9 cellular contexts compared by ENCODE assay signal in genomic region chr12:67449591-67450052, GRCh38.
DNase-seq lines count a peak whose midpoint lies in the region; ATAC-seq and TF ChIP-seq lines count a peak whose summit lies in the region.
"Had no signal": no experiment of that assay in that cellular context is flagged by ENCODE, and none has a peak within 500 bp of the region (broad histone marks: within the 10 kb centered on the region; RNA-seq: fewer than 3 reads in every experiment).

No MANE protein-coding gene starts in this region.

- intact Hi-C loops in right lobe of liver (cut with DNase I), result loop anchor here in 1 of 2 donors (10.0 kb wide), 1 partner anchor 95 kb away; no protein-coding TSS in a partner anchor

- no peaks in the 10 kb centered on the region for H3K9me3 ChIP-seq in right lobe of liver

- H3K4me3 ChIP-seq in right lobe of liver, result no peak overlapping the region

- H3K27me3 ChIP-seq in right lobe of liver, result no peaks in the 10 kb centered on the region

- 45% methylated on average over 6 of the region's 6 CpGs for WGBS in right lobe of liver (ENCODE audit: insufficient coverage, low coverage, low lambda C conversion rate, missing lambda C conversion rate)

- DNase-seq in DMS153 treated with DMSO at 0.1 percent for 48 hours (lab: John Stamatoyannopoulos, UW; ENCODE audit: unreplicated experiment) (no peak), globus pallidus (ENCODE audit: low spot score) (no peak), right lobe of liver (no peak), NCI-H2081 (lab: John Stamatoyannopoulos, UW) (no peak)
- DNase-seq: NCI-H2081 treated with DMSO at 0.1 percent for 48 hours had no signal

- no peak for TF ChIP-seq CTCF in right lobe of liver (IDR thresholded peaks at IDR 0.05)

- no peak overlapping the region for H3K27ac ChIP-seq in right lobe of liver

- ATAC-seq in GM18519 (IDR thresholded peaks at IDR 0.05; ENCODE audit: low FRiP score, unreplicated experiment), result peak; percentile 78
- peak; percentile 75 for ATAC-seq in GM21576 (IDR thresholded peaks at IDR 0.05; ENCODE audit: unreplicated experiment)
- ATAC-seq in HG03520 (IDR thresholded peaks at IDR 0.05; ENCODE audit: unreplicated experiment), result peak; percentile 82
- peak; percentile 40 for ATAC-seq in esophagus mucosa
- ATAC-seq in right lobe of liver, result no peak

- no peaks in the 10 kb centered on the region for H3K36me3 ChIP-seq in right lobe of liver

- no peak for TF ChIP-seq POLR2A in right lobe of liver (IDR thresholded peaks at IDR 0.05)

- H3K4me1 ChIP-seq in right lobe of liver, result no peaks in the 10 kb centered on the region

Comparison
In these comparisons a context has a peak if more than half of its experiments do, and no peak if none do; other contexts are left out.
1. ATAC-seq: peak in GM18519 (single experiment), GM21576 (single experiment), HG03520 (single experiment) and esophagus mucosa (single experiment); none in right lobe of liver (0 of 4).